Comparison of ENCODE assay signal across 19 cellular contexts in the genomic region with DNA sequence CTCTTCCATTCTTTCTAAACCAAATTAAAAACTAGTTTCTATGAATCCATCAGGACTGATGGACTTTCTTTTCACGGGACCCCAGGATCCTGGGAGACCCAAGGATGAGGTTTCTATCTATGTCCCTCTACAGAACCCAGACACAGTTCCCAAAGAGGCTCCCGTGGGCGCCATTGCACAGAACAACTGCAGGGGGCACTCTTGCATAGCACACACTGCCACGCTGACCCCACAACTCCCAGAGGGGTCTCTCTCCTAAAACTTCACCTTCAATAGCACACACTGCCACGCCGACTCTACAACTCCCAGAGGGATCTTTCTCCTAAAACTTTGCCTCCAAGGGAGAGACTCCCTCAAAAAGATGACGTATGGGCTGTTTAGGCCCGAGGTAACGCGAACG. TPM values are rescaled to one million over a fixed set of nuclear protein-coding genes. Genes with fewer than 3 reads are reported as not detected.
DNase-seq lines count a peak whose midpoint lies in the region; ATAC-seq and TF ChIP-seq lines count a peak whose summit lies in the region.
"Had no signal": no experiment of that assay in that cellular context is flagged by ENCODE, and none has a peak within 500 bp of the region (broad histone marks: within the 10 kb centered on the region; RNA-seq: fewer than 3 reads in every experiment).

No MANE protein-coding gene starts in this region.

- BruUV-seq in HCT116 (replicated peaks; lab: Mats Ljungman, UMichigan), result no TSS peak

- no peaks in the 10 kb centered on the region; the same call in 1 of the 2 replicates for H3K36me3 ChIP-seq in GM06990 (ENCODE audit: control insufficient read depth, insufficient read depth, low read length)
- H3K36me3 ChIP-seq in HCT116 (ENCODE audit: control insufficient read depth in 1 of 2, insufficient read depth in 2 of 2, low read length in 2 of 2), result no peaks in the 10 kb centered on the region
- H3K36me3 ChIP-seq: adrenal gland, esophagus squamous epithelium had no signal

- H3K4me2 ChIP-seq in HCT116 (ENCODE audit: low read length), result no peak overlapping the region

- H3K9me3 Mint-ChIP-seq in neural crest cell, result no peaks in the 10 kb centered on the region
- H3K9me3 Mint-ChIP-seq in activated T-helper 1 cell treated with anti-CD3 and anti-CD28 coated beads, Interleukin-12 subunit alpha, Interleukin-12 subunit beta, Interleukin-2, Interleukin-4 antibody, amounts not matched to agents 30 ng/mL and 10 ng/mL and 1 ng/mL, durations not matched to agents 14 hours and 24 hours and 36 hours, result no peaks in the 10 kb centered on the region
- H3K9me3 Mint-ChIP-seq: CD4-positive, alpha-beta memory T cell had no signal

- intact Hi-C loops in HCT116 (cut with micrococcal nuclease), result no loop called here
- intact Hi-C loops in activated T-helper 1 cell treated with anti-CD3 and anti-CD28 coated beads, Interleukin-12 subunit alpha, Interleukin-12 subunit beta, Interleukin-2, Interleukin-4 antibody, amounts not matched to agents 30 ng/mL and 10 ng/mL and 1 ng/mL, durations not matched to agents 14 hours and 24 hours and 36 hours (cut with micrococcal nuclease), result no loop called here

- H3K4me3 ChIP-seq in GM06990 (replicated peaks; ENCODE audit: low read depth, low read length), result no peak overlapping the region
- H3K4me3 ChIP-seq in HCT116 (replicated peaks in 1 of 2; ENCODE audit: low read depth in 1 of 2, low read length in 2 of 2), result no peak overlapping the region
- no peak overlapping the region for H3K4me3 ChIP-seq in astrocyte of the spinal cord (ENCODE audit: low read depth, low read length)
- H3K4me3 ChIP-seq: adrenal gland, esophagus squamous epithelium had no signal

- DNase-seq in GM06990 (ENCODE audit: extremely low read depth, insufficient read length) (no peak), HCT116 (ENCODE audit: low read depth, low spot score) (no peak), astrocyte of the spinal cord (ENCODE audit: low read depth, low spot score) (no peak), neural crest cell (ENCODE audit: low read depth, low spot score) (no peak), A172 (ENCODE audit: low spot score) (no peak)
- no peak for DNase-seq in activated CD4-positive, alpha-beta T cell treated with anti-CD3 and anti-CD28 coated beads for 48 hours
- no peak for DNase-seq in activated T-helper 1 cell treated with anti-CD3 and anti-CD28 coated beads, Interleukin-12 subunit alpha, Interleukin-12 subunit beta, Interleukin-2, Interleukin-4 antibody, amounts not matched to agents 30 ng/mL and 10 ng/mL and 1 ng/mL, durations not matched to agents 14 hours and 24 hours and 36 hours (ENCODE audit: low spot score)
- DNase-seq: activated CD4-positive, alpha-beta T cell treated with anti-CD3 and anti-CD28 coated beads, Interleukin-2, amount 50 U/mL, for 1 hour; adrenal gland; CD4-positive, alpha-beta memory T cell; dermis blood vessel endothelial cell; esophagus squamous epithelium; GOT3; left ventricle myocardium superior; NCI-H748 treated with DMSO at 0.1 percent for 48 hours; stimulated activated CD4-positive, alpha-beta T cell treated with anti-CD3 and anti-CD28 coated beads, Interleukin-1b, Interleukin-23, amount 100 ng/mL, for 48 hours; stimulated activated CD8-positive, alpha-beta memory T cell treated with anti-CD3 and anti-CD28 coated beads, Interleukin-4, amount 100 ng/mL, for 48 hours had no signal

- H4K20me1 ChIP-seq in HCT116 (ENCODE audit: insufficient read depth), result no peaks in the 10 kb centered on the region

- POLR2A ChIA-PET in HCT116 (lab: Charles Lee), result no interaction called here

- no peak; the same call in 1 of the 2 replicates for TF ChIP-seq RAD21 in HCT116 (IDR thresholded peaks at IDR 0.05; ENCODE audit: low read depth)

- H3K27me3 Mint-ChIP-seq in neural crest cell (ENCODE audit: low read depth), result no peaks in the 10 kb centered on the region
- peaks cover 4% of the 10 kb centered on the region for H3K27me3 Mint-ChIP-seq in activated T-helper 1 cell treated with anti-CD3 and anti-CD28 coated beads, Interleukin-12 subunit alpha, Interleukin-12 subunit beta, Interleukin-2, Interleukin-4 antibody, amounts not matched to agents 30 ng/mL and 10 ng/mL and 1 ng/mL, durations not matched to agents 14 hours and 24 hours and 36 hours (ENCODE audit: insufficient read depth)
- H3K27me3 Mint-ChIP-seq: CD4-positive, alpha-beta memory T cell had no signal

- H3K27ac ChIP-seq in HCT116 (ENCODE audit: low read depth, low read length), result no peak overlapping the region
- H3K27ac ChIP-seq: esophagus squamous epithelium, RWPE1 had no signal

- TF ChIP-seq POLR2A in HCT116 (IDR thresholded peaks at IDR 0.05; ENCODE audit: borderline replicate concordance, extremely low read depth, insufficient read depth, insufficient read length), result no peak

- H3K79me2 ChIP-seq in HCT116 (ENCODE audit: insufficient read depth, low read length), result no peaks in the 10 kb centered on the region

- in situ Hi-C loops in astrocyte of the spinal cord (cut with HindIII; ENCODE audit: low sequenced_read_pairs), result no loop called here

- H3K4me3 Mint-ChIP-seq in neural crest cell, result no peak overlapping the region
- H3K4me3 Mint-ChIP-seq in activated T-helper 1 cell treated with anti-CD3 and anti-CD28 coated beads, Interleukin-12 subunit alpha, Interleukin-12 subunit beta, Interleukin-2, Interleukin-4 antibody, amounts not matched to agents 30 ng/mL and 10 ng/mL and 1 ng/mL, durations not matched to agents 14 hours and 24 hours and 36 hours, result no peak overlapping the region
- H3K4me3 Mint-ChIP-seq: CD4-positive, alpha-beta memory T cell had no signal

- no peak overlapping the region for H3K9ac ChIP-seq in HCT116 (ENCODE audit: low read length)

- H3K4me1 Mint-ChIP-seq in neural crest cell, result peaks cover 21% of the 10 kb centered on the region
- H3K4me1 Mint-ChIP-seq in activated T-helper 1 cell treated with anti-CD3 and anti-CD28 coated beads, Interleukin-12 subunit alpha, Interleukin-12 subunit beta, Interleukin-2, Interleukin-4 antibody, amounts not matched to agents 30 ng/mL and 10 ng/mL and 1 ng/mL, durations not matched to agents 14 hours and 24 hours and 36 hours (ENCODE audit: low read depth), result no peaks in the 10 kb centered on the region

- H3K27me3 ChIP-seq in GM06990 (replicated peaks; ENCODE audit: control insufficient read depth, insufficient read depth, low read length), result no peaks in the 10 kb centered on the region
- H3K27me3 ChIP-seq in HCT116 (ENCODE audit: insufficient read depth, low read length), result no peaks in the 10 kb centered on the region
- H3K27me3 ChIP-seq: adrenal gland, esophagus squamous epithelium had no signal

- CTCF ChIA-PET in HCT116 (lab: Charles Lee), result no interaction called here

- H3K4me1 ChIP-seq in HCT116 (ENCODE audit: control insufficient read depth in 1 of 2, insufficient read depth in 2 of 2, low read length in 2 of 2), result no peaks in the 10 kb centered on the region

- no peak overlapping the region for H2AFZ ChIP-seq in HCT116 (ENCODE audit: low read depth, low read length, poor library complexity, severe bottlenecking)

- no peaks in the 10 kb centered on the region for H3K9me3 ChIP-seq in HCT116 (ENCODE audit: control insufficient read depth in 1 of 2, insufficient read depth in 1 of 2, low read depth in 1 of 2, low read length in 2 of 2)
- H3K9me3 ChIP-seq: adrenal gland, esophagus squamous epithelium had no signal

- H3K27ac Mint-ChIP-seq in neural crest cell (ENCODE audit: unreplicated experiment), result no peak overlapping the region
- H3K27ac Mint-ChIP-seq in activated T-helper 1 cell treated with anti-CD3 and anti-CD28 coated beads, Interleukin-12 subunit alpha, Interleukin-12 subunit beta, Interleukin-2, Interleukin-4 antibody, amounts not matched to agents 30 ng/mL and 10 ng/mL and 1 ng/mL, durations not matched to agents 14 hours and 24 hours and 36 hours, result no peak overlapping the region
- H3K27ac Mint-ChIP-seq: CD4-positive, alpha-beta memory T cell had no signal

- ATAC-seq in HCT116, result peak; percentile 54; the same call in 1 of the 2 replicates
- no peak for ATAC-seq in GM21447 (IDR thresholded peaks at IDR 0.05; ENCODE audit: unreplicated experiment)
- ATAC-seq: left ventricle myocardium superior had no signal

- TF ChIP-seq CTCF in GM06990 (IDR thresholded peaks at IDR 0.05; ENCODE audit: insufficient read depth, low read length, poor library complexity, severe bottlenecking) (peak; percentile 51), HCT116 (IDR thresholded peaks at IDR 0.05 in 2 of 3, conservative IDR thresholded peaks at IDR 0.05 in 1 of 3; ENCODE audit: borderline replicate concordance in 1 of 3, insufficient read depth in 1 of 3, low read depth in 2 of 3, low read length in 2 of 3) (peak in 2 of 3 experiments; percentile 61 to 65; a peak in 5 of 6 replicates), astrocyte of the spinal cord (IDR thresholded peaks at IDR 0.05; ENCODE audit: low read depth, low read length) (peak; percentile 16), neural crest cell (conservative IDR thresholded peaks at IDR 0.05) (peak; percentile 40)

- H3K9me2 ChIP-seq in HCT116 (ENCODE audit: insufficient read depth), result no peaks in the 10 kb centered on the region

- RAD21 ChIA-PET in HCT116 (lab: Charles Lee; ENCODE audit: low non-redundant PET in 1 of 2, low total read pairs in 2 of 2, uncharacterized antibody in 2 of 2, unreplicated experiment in 2 of 2), result no interaction called here

- H3K36me3 Mint-ChIP-seq in neural crest cell (ENCODE audit: low read depth), result no peaks in the 10 kb centered on the region
- no peaks in the 10 kb centered on the region for H3K36me3 Mint-ChIP-seq in activated T-helper 1 cell treated with anti-CD3 and anti-CD28 coated beads, Interleukin-12 subunit alpha, Interleukin-12 subunit beta, Interleukin-2, Interleukin-4 antibody, amounts not matched to agents 30 ng/mL and 10 ng/mL and 1 ng/mL, durations not matched to agents 14 hours and 24 hours and 36 hours (ENCODE audit: low read depth)

TF ChIP-seq in HCT116, 20 proteins besides CTCF, POLR2A, EP300 and RAD21 (continues in another document):
- TF ChIP-seq TCF7L2 (IDR thresholded peaks at IDR 0.05; ENCODE audit: borderline replicate concordance, extremely low read depth, insufficient read depth, insufficient read length), result no peak
- TF ChIP-seq SP1 (IDR thresholded peaks at IDR 0.05; ENCODE audit: low read depth), result no peak
- TF ChIP-seq, protein P1, sequence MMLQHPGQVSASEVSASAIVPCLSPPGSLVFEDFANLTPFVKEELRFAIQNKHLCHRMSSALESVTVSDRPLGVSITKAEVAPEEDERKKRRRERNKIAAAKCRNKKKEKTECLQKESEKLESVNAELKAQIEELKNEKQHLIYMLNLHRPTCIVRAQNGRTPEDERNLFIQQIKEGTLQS (IDR thresholded peaks at IDR 0.05), result no peak
- TF ChIP-seq EZH2phosphoT487 (IDR thresholded peaks at IDR 0.05; ENCODE audit: borderline replicate concordance), result no peak

RNA-seq across cellular contexts. Expression of a gene that starts 9.0 kb away (rescaled TPM):
- total RNA-seq in HCT116 (2021; ENCODE audit: unreplicated experiment) (58.5 TPM), neural crest cell (57.4 and 59.7 TPM in 2 replicates)
- polyA plus RNA-seq in HCT116 (2012), result 55.2 and 59.1 TPM in 2 replicates
- 44.7 and 66.9 TPM in 2 replicates for total RNA-seq in A172 (2014; rRNA removed; shearing (Covaris generic))
- total RNA-seq in activated T-helper 1 cell treated with anti-CD3 and anti-CD28 coated beads, Interleukin-12 subunit alpha, Interleukin-12 subunit beta, Interleukin-2, Interleukin-4 antibody, amounts not matched to agents 30 ng/mL and 10 ng/mL and 1 ng/mL, durations not matched to agents 14 hours and 24 hours and 36 hours, result 58.4 and 66.7 TPM in 2 replicates
